In genomic region chr6:41071501-41071922, GRCh38 we compare ENCODE assay signal across 2 cellular contexts.
TF ChIP-seq lines count a peak whose summit lies in the region.

No MANE protein-coding gene starts in this region.

TF ChIP-seq in SK-N-SH, 30 proteins besides CTCF, POLR2A, EP300 and RAD21 (continued from another document):
- TF ChIP-seq, protein P1, sequence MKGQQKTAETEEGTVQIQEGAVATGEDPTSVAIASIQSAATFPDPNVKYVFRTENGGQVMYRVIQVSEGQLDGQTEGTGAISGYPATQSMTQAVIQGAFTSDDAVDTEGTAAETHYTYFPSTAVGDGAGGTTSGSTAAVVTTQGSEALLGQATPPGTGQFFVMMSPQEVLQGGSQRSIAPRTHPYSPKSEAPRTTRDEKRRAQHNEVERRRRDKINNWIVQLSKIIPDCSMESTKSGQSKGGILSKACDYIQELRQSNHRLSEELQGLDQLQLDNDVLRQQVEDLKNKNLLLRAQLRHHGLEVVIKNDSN (IDR thresholded peaks at IDR 0.05; ENCODE audit: borderline replicate concordance, low read depth): no peak
- 0 out of 2 replicates have a peak, but pooled peaks have one; percentile 51 for TF ChIP-seq ELF1 (IDR thresholded peaks at IDR 0.05)
- TF ChIP-seq, protein P2, sequence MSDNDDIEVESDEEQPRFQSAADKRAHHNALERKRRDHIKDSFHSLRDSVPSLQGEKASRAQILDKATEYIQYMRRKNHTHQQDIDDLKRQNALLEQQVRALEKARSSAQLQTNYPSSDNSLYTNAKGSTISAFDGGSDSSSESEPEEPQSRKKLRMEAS (IDR thresholded peaks at IDR 0.05; ENCODE audit: low read depth): peak; percentile 51; the same call in 1 of the 2 replicates
- TF ChIP-seq FOSL2 (IDR thresholded peaks at IDR 0.05; ENCODE audit: borderline replicate concordance, low read depth): no peak
- TF ChIP-seq TAF1 (IDR thresholded peaks at IDR 0.05; ENCODE audit: borderline replicate concordance, low read depth, low read length): peak; percentile 79
- TF ChIP-seq NRF1 (IDR thresholded peaks at IDR 0.05; ENCODE audit: low read depth, low read length): no peak

TF ChIP-seq in SK-N-SH treated with all-trans-retinoic acid at 6 μM for 48 hours, 23 proteins besides CTCF, POLR2A, EP300 and RAD21:
- TF ChIP-seq TSHZ2 (CRISPR knock-in tag; IDR thresholded peaks at IDR 0.05) (no peak), RARB (CRISPR knock-in tag; IDR thresholded peaks at IDR 0.05) (no peak), GLIS3 (CRISPR knock-in tag; IDR thresholded peaks at IDR 0.05) (no peak), ISL1 (CRISPR knock-in tag; IDR thresholded peaks at IDR 0.05) (no peak), TOX (CRISPR knock-in tag; IDR thresholded peaks at IDR 0.05; ENCODE audit: borderline replicate concordance) (no peak), ZNF8 (CRISPR knock-in tag; IDR thresholded peaks at IDR 0.05) (no peak), ZFP30 (CRISPR knock-in tag; IDR thresholded peaks at IDR 0.05) (no peak), ARNTL (CRISPR knock-in tag; IDR thresholded peaks at IDR 0.05; ENCODE audit: borderline replicate concordance, low read depth) (no peak), TCF4 (CRISPR knock-in tag; IDR thresholded peaks at IDR 0.05; ENCODE audit: borderline replicate concordance) (no peak), CREB5 (CRISPR knock-in tag; IDR thresholded peaks at IDR 0.05; ENCODE audit: low read depth) (no peak), SNAI2 (CRISPR knock-in tag; IDR thresholded peaks at IDR 0.05) (no peak), ZNF565 (CRISPR knock-in tag; conservative IDR thresholded peaks at IDR 0.05; ENCODE audit: low read depth) (no peak), BACH2 (CRISPR knock-in tag; IDR thresholded peaks at IDR 0.05; ENCODE audit: borderline replicate concordance) (no peak), ESRRG (CRISPR knock-in tag; IDR thresholded peaks at IDR 0.05) (no peak), OSR1 (CRISPR knock-in tag; IDR thresholded peaks at IDR 0.05) (no peak), CSDC2 (CRISPR knock-in tag; IDR thresholded peaks at IDR 0.05) (no peak)
- TF ChIP-seq, protein P3, sequence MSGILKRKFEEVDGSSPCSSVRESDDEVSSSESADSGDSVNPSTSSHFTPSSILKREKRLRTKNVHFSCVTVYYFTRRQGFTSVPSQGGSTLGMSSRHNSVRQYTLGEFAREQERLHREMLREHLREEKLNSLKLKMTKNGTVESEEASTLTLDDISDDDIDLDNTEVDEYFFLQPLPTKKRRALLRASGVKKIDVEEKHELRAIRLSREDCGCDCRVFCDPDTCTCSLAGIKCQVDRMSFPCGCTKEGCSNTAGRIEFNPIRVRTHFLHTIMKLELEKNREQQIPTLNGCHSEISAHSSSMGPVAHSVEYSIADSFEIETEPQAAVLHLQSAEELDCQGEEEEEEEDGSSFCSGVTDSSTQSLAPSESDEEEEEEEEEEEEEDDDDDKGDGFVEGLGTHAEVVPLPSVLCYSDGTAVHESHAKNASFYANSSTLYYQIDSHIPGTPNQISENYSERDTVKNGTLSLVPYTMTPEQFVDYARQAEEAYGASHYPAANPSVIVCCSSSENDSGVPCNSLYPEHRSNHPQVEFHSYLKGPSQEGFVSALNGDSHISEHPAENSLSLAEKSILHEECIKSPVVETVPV (CRISPR knock-in tag; IDR thresholded peaks at IDR 0.05): no peak
- TF ChIP-seq, protein P4, sequence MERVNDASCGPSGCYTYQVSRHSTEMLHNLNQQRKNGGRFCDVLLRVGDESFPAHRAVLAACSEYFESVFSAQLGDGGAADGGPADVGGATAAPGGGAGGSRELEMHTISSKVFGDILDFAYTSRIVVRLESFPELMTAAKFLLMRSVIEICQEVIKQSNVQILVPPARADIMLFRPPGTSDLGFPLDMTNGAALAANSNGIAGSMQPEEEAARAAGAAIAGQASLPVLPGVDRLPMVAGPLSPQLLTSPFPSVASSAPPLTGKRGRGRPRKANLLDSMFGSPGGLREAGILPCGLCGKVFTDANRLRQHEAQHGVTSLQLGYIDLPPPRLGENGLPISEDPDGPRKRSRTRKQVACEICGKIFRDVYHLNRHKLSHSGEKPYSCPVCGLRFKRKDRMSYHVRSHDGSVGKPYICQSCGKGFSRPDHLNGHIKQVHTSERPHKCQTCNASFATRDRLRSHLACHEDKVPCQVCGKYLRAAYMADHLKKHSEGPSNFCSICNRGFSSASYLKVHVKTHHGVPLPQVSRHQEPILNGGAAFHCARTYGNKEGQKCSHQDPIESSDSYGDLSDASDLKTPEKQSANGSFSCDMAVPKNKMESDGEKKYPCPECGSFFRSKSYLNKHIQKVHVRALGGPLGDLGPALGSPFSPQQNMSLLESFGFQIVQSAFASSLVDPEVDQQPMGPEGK (CRISPR knock-in tag; IDR thresholded peaks at IDR 0.05; ENCODE audit: borderline replicate concordance): no peak
- TF ChIP-seq, protein P5, sequence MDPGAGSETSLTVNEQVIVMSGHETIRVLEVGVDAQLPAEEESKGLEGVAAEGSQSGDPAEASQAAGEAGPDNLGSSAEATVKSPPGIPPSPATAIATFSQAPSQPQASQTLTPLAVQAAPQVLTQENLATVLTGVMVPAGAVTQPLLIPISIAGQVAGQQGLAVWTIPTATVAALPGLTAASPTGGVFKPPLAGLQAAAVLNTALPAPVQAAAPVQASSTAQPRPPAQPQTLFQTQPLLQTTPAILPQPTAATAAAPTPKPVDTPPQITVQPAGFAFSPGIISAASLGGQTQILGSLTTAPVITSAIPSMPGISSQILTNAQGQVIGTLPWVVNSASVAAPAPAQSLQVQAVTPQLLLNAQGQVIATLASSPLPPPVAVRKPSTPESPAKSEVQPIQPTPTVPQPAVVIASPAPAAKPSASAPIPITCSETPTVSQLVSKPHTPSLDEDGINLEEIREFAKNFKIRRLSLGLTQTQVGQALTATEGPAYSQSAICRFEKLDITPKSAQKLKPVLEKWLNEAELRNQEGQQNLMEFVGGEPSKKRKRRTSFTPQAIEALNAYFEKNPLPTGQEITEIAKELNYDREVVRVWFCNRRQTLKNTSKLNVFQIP (CRISPR knock-in tag; IDR thresholded peaks at IDR 0.05; ENCODE audit: borderline replicate concordance, low read depth): no peak
